ENCODE assay signal across 16 cellular contexts in genomic region chr19:20367811-20368294, GRCh38.
A peak's percentile ranks its signal among the peaks of the same experiment; 100 is the strongest.
DNase-seq lines count a peak whose midpoint lies in the region; ATAC-seq and TF ChIP-seq lines count a peak whose summit lies in the region.
"Had no signal": no experiment of that assay in that cellular context is flagged by ENCODE, and none has a peak within 500 bp of the region (broad histone marks: within the 10 kb centered on the region; RNA-seq: fewer than 3 reads in every experiment).

No MANE protein-coding gene starts in this region.

- peak; percentile 79 for TF ChIP-seq EP300 in neural cell (conservative IDR thresholded peaks at IDR 0.05; ENCODE audit: poor library complexity, severe bottlenecking)

- H2AFZ ChIP-seq in neural cell (ENCODE audit: low read depth, low read length), result peak overlapping the region; percentile 40
- H2AFZ ChIP-seq in GM23248, result no peak overlapping the region

- no peaks in the 10 kb centered on the region for H3F3A ChIP-seq in neural cell (ENCODE audit: insufficient read depth, low read length, poor library complexity, severe bottlenecking)
- no peaks in the 10 kb centered on the region for H3F3A ChIP-seq in GM23248 (ENCODE audit: insufficient read depth)

- peaks cover 0 to 4% (median 0%) of the 10 kb centered on the region in 3 donors for H3K36me3 Mint-ChIP-seq in CD8-positive, alpha-beta memory T cell
- H3K36me3 Mint-ChIP-seq in CD8-positive, alpha-beta T cell, result no peaks in the 10 kb centered on the region

- peak; percentile 60 for DNase-seq in DMS79 treated with DMSO at 0.1 percent for 48 hours (lab: John Stamatoyannopoulos, UW)
- DNase-seq in NCI-H1436 (lab: John Stamatoyannopoulos, UW), result peak; percentile 54
- peak in 7 of 10 donors; percentile 5 to 52 (median 32) for DNase-seq in dorsolateral prefrontal cortex
- DNase-seq in CD8-positive, alpha-beta memory T cell, result no peak
- no peak for DNase-seq in GM23248
- no peak for DNase-seq in activated CD4-positive, alpha-beta T cell treated with anti-CD3 and anti-CD28 coated beads, Interleukin-2, amount 50 U/mL, for 48 hours
- no peak for DNase-seq in CD8-positive, alpha-beta T cell
- DNase-seq: amniotic stem cell; effector memory CD4-positive, alpha-beta T cell; heart right ventricle; mucosa of descending colon; T-helper 9 cell; transverse colon had no signal

- H3K36me3 ChIP-seq in neural cell (ENCODE audit: insufficient read depth, low read length) (no peaks in the 10 kb centered on the region), GM23248 (ENCODE audit: low read depth) (no peaks in the 10 kb centered on the region)
- no peaks in the 10 kb centered on the region for H3K36me3 ChIP-seq in CD8-positive, alpha-beta memory T cell (ENCODE audit: insufficient read depth, low read length)
- H3K36me3 ChIP-seq in CD8-positive, alpha-beta T cell (ENCODE audit: insufficient read depth, low read length), result no peaks in the 10 kb centered on the region
- H3K36me3 ChIP-seq: heart right ventricle, transverse colon had no signal

- H3K27me3 Mint-ChIP-seq in CD8-positive, alpha-beta memory T cell, result peaks cover 1 to 3% of the 10 kb centered on the region in 2 donors
- no peaks in the 10 kb centered on the region for H3K27me3 Mint-ChIP-seq in CD8-positive, alpha-beta T cell (ENCODE audit: low read depth)

- H3K9me2 ChIP-seq in neural cell (ENCODE audit: insufficient read depth, low read length), result no peaks in the 10 kb centered on the region
- H3K9me2 ChIP-seq in GM23248 (ENCODE audit: insufficient read depth), result no peaks in the 10 kb centered on the region

- H3K4me1 Mint-ChIP-seq in CD8-positive, alpha-beta memory T cell, result peaks cover 0 to 6% (median 0%) of the 10 kb centered on the region in 3 donors
- no peaks in the 10 kb centered on the region for H3K4me1 Mint-ChIP-seq in CD8-positive, alpha-beta T cell (ENCODE audit: low read depth)

- H4K20me1 ChIP-seq in neural cell (ENCODE audit: insufficient read depth), result no peaks in the 10 kb centered on the region
- no peaks in the 10 kb centered on the region for H4K20me1 ChIP-seq in GM23248 (ENCODE audit: insufficient read depth)
- H4K20me1 ChIP-seq: BLaER1 treated with 17β-estradiol and CSF1 and Interleukin-3, amounts not matched to agents 10 nM and 100 nM had no signal

- in situ Hi-C loops in GM23248 (cut with MboI), result no loop called here

- H3K9me3 ChIP-seq in neural cell (ENCODE audit: low read length) (no peaks in the 10 kb centered on the region), GM23248 (ENCODE audit: low read depth) (no peaks in the 10 kb centered on the region)
- H3K9me3 ChIP-seq in CD8-positive, alpha-beta memory T cell (ENCODE audit: low read length), result no peaks in the 10 kb centered on the region
- no peaks in the 10 kb centered on the region for H3K9me3 ChIP-seq in CD8-positive, alpha-beta T cell (ENCODE audit: low read length)

- H3K4me3 Mint-ChIP-seq in CD8-positive, alpha-beta memory T cell, result peak overlapping the region in 1 of 7 donors; percentile 29
- no peak overlapping the region for H3K4me3 Mint-ChIP-seq in CD8-positive, alpha-beta T cell

- 21 to 25% methylated on average over 8 of the region's 8 CpGs for WGBS in GM23248 (ENCODE audit: low coverage in 1 of 2, low lambda C conversion rate in 2 of 2, missing lambda C conversion rate in 2 of 2), 2 experiments

- no peaks in the 10 kb centered on the region for H3K4me1 ChIP-seq in CD8-positive, alpha-beta memory T cell (ENCODE audit: insufficient read depth, low read length)
- no peaks in the 10 kb centered on the region for H3K4me1 ChIP-seq in GM23248 (ENCODE audit: insufficient read depth)
- H3K4me1 ChIP-seq in CD8-positive, alpha-beta T cell (ENCODE audit: insufficient read depth, low read length), result no peaks in the 10 kb centered on the region
- H3K4me1 ChIP-seq: heart right ventricle, transverse colon had no signal

- H3K27me3 ChIP-seq in dorsolateral prefrontal cortex (no peaks in the 10 kb centered on the region), neural cell (ENCODE audit: insufficient read depth, low read depth, low read length) (no peaks in the 10 kb centered on the region), GM23248 (replicated peaks; ENCODE audit: insufficient read depth) (no peaks in the 10 kb centered on the region)
- no peaks in the 10 kb centered on the region for H3K27me3 ChIP-seq in CD8-positive, alpha-beta memory T cell (ENCODE audit: insufficient read depth, low read length, poor library complexity, severe bottlenecking)
- H3K27me3 ChIP-seq in CD8-positive, alpha-beta T cell (ENCODE audit: insufficient read depth, low read length), result no peaks in the 10 kb centered on the region
- H3K27me3 ChIP-seq: BLaER1 treated with 17β-estradiol and CSF1 and Interleukin-3, amounts not matched to agents 10 nM and 100 nM; transverse colon had no signal

- POLR2A ChIA-PET in CD8-positive, alpha-beta memory T cell (lab: Charles Lee), result no interaction called here
- POLR2A ChIA-PET in CD8-positive, alpha-beta T cell (lab: Charles Lee), result no interaction called here

- peak overlapping the region; percentile 59 for H3K9ac ChIP-seq in neural cell (ENCODE audit: low read length)
- H3K9ac ChIP-seq in GM23248, result no peak overlapping the region
- H3K9ac ChIP-seq: BLaER1 treated with 17β-estradiol and CSF1 and Interleukin-3, amounts not matched to agents 10 nM and 100 nM had no signal

- H3K9me3 Mint-ChIP-seq in CD8-positive, alpha-beta memory T cell, result peaks cover 0 to 5% (median 3%) of the 10 kb centered on the region in 5 donors
- no peaks in the 10 kb centered on the region for H3K9me3 Mint-ChIP-seq in CD8-positive, alpha-beta T cell

- H3K4me3 ChIP-seq in dorsolateral prefrontal cortex (peak overlapping the region in 2 of 59 donors; percentile 13 to 28), neural cell (ENCODE audit: low read length) (peak overlapping the region; percentile 58), GM23248 (no peak overlapping the region)
- no peak overlapping the region for H3K4me3 ChIP-seq in CD8-positive, alpha-beta memory T cell (ENCODE audit: low read length)
- no peak overlapping the region for H3K4me3 ChIP-seq in CD8-positive, alpha-beta T cell (ENCODE audit: low read depth, low read length)
- H3K4me3 ChIP-seq: BLaER1 treated with 17β-estradiol and CSF1 and Interleukin-3, amounts not matched to agents 10 nM and 100 nM; heart right ventricle; mucosa of descending colon; transverse colon had no signal

- peak overlapping the region in 1 of 8 donors; percentile 1 for H3K27ac Mint-ChIP-seq in CD8-positive, alpha-beta memory T cell
- H3K27ac Mint-ChIP-seq in CD8-positive, alpha-beta T cell, result no peak overlapping the region

- TF ChIP-seq RAD21 in neural cell (conservative IDR thresholded peaks at IDR 0.05), result peak; percentile 78

- CTCF ChIA-PET in CD8-positive, alpha-beta memory T cell (lab: Charles Lee), result no interaction called here
- CTCF ChIA-PET in CD8-positive, alpha-beta T cell (lab: Charles Lee), result interaction anchor here (0.7 kb wide), 1 partner anchor 370 kb away, joined by 3 read pairs; no protein-coding TSS in a partner anchor

- H3K27ac ChIP-seq in dorsolateral prefrontal cortex (peak overlapping the region in 4 of 59 donors; percentile 2 to 21 (median 12)), neural cell (ENCODE audit: low read length) (peak overlapping the region; percentile 72), GM23248 (no peak overlapping the region)
- H3K27ac ChIP-seq in CD8-positive, alpha-beta memory T cell (ENCODE audit: low read depth, low read length), result no peak overlapping the region
- H3K27ac ChIP-seq in CD8-positive, alpha-beta T cell (ENCODE audit: low read depth, low read length), result no peak overlapping the region
- H3K27ac ChIP-seq: BLaER1 treated with 17β-estradiol and CSF1 and Interleukin-3, amounts not matched to agents 10 nM and 100 nM; heart right ventricle; transverse colon had no signal

- TF ChIP-seq CTCF in dorsolateral prefrontal cortex (IDR thresholded peaks at IDR 0.05 in 54 of 56, conservative IDR thresholded peaks at IDR 0.05 in 2 of 56; ENCODE audit: low read depth in 1 of 56, partially characterized antibody in 56 of 56) (peak in 4 of 56 donors; percentile 13 to 27 (median 20)), neural cell (IDR thresholded peaks at IDR 0.05; ENCODE audit: poor library complexity, severe bottlenecking) (peak; percentile 85)
- no peak for TF ChIP-seq CTCF in CD8-positive, alpha-beta T cell (IDR thresholded peaks at IDR 0.05)

- H3K79me2 ChIP-seq in neural cell (replicated peaks; ENCODE audit: insufficient read depth, low read length) (no peaks in the 10 kb centered on the region), GM23248 (ENCODE audit: insufficient read depth) (no peaks in the 10 kb centered on the region)

- H3K4me2 ChIP-seq in neural cell (ENCODE audit: low read length) (peak overlapping the region; percentile 36), GM23248 (ENCODE audit: unreplicated experiment) (no peak overlapping the region)

- intact Hi-C loops in dorsolateral prefrontal cortex (cut with DNase I), result no loop called here
- intact Hi-C loops in CD8-positive, alpha-beta T cell (cut with DNase I, micrococcal nuclease), result no loop called here

- ATAC-seq in CD8-positive, alpha-beta T cell, result no peak
- ATAC-seq: heart right ventricle, mucosa of descending colon, sciatic nerve had no signal

TF ChIP-seq in neural cell, 6 proteins besides CTCF, POLR2A, EP300 and RAD21 (continues in another document):
- no peak for TF ChIP-seq REST (IDR thresholded peaks at IDR 0.05; ENCODE audit: borderline replicate concordance)
- peak; percentile 57 for TF ChIP-seq MXI1 (conservative IDR thresholded peaks at IDR 0.05; ENCODE audit: poor library complexity, severe bottlenecking)
- peak; percentile 48 for TF ChIP-seq TAF1 (IDR thresholded peaks at IDR 0.05; ENCODE audit: low read depth)

Comparison
In these comparisons a context has a peak if more than half of its experiments do, and no peak if none do; other contexts are left out.
1. DNase-seq: peak in DMS79 treated with DMSO at 0.1 percent for 48 hours (single experiment), NCI-H1436 (single experiment) and dorsolateral prefrontal cortex (7 of 10); none in CD8-positive, alpha-beta memory T cell (0 of 5), GM23248 (single experiment), activated CD4-positive, alpha-beta T cell treated with anti-CD3 and anti-CD28 coated beads, Interleukin-2, amount 50 U/mL, for 48 hours (0 of 2) and CD8-positive, alpha-beta T cell (0 of 7).